In the genomic region with DNA sequence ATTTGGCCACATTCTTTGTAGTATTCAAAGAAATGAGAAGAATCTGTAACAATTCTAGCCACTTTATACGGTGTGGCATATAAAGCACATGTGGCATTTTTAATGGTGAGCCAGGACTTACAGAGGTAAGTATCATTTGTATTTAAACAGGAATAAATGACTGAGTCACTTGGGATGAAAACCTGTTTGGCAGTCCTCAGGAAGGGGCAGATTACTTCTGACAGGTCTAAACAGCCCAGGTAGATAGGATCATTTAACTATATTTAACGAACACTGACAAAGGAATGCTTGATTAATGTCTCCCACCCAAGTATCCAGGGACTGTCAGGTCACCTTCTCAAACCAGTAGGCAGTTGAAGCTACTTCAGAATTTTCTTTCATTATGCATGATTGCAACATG, we compare ENCODE assay signal across 22 cellular contexts.
DNase-seq lines count a peak whose midpoint lies in the region; ATAC-seq, FAIRE-seq and TF ChIP-seq lines count a peak whose summit lies in the region.
"Had no signal": no experiment of that assay in that cellular context is flagged by ENCODE, and none has a peak within 500 bp of the region (broad histone marks: within the 10 kb centered on the region; RNA-seq: fewer than 3 reads in every experiment).

No MANE protein-coding gene starts in this region.

- H3K4me1 ChIP-seq in foreskin keratinocyte (peaks cover 8% of the 10 kb centered on the region), prostate gland (replicated peaks) (no peaks in the 10 kb centered on the region)
- H3K4me1 ChIP-seq: BE2C had no signal

- peak; percentile 95 for ATAC-seq in foreskin keratinocyte
- no peak for ATAC-seq in GM21825 (IDR thresholded peaks at IDR 0.05; ENCODE audit: unreplicated experiment)
- ATAC-seq: HepG2 had no signal

- POLR2A ChIA-PET in MCF 10A (lab: Yijun Ruan, JAX), result no interaction called here

- WGBS in prostate gland, result 34% methylated on average over 2 of the region's 2 CpGs

- no peak overlapping the region for H3K4me3 Mint-ChIP-seq in MCF 10A (ENCODE audit: unreplicated experiment)
- H3K4me3 Mint-ChIP-seq: CD4-positive, CD25-positive, alpha-beta regulatory T cell; CD8-positive, alpha-beta memory T cell; H9; IgD-negative memory B cell had no signal

- TF ChIP-seq CTCF in MCF 10A (IDR thresholded peaks at IDR 0.05; ENCODE audit: unreplicated experiment), result no peak
- no peak for TF ChIP-seq CTCF in bronchial epithelial cell (IDR thresholded peaks at IDR 0.05; ENCODE audit: insufficient read depth, low read length, severe bottlenecking)
- no peak for TF ChIP-seq CTCF in foreskin keratinocyte (conservative IDR thresholded peaks at IDR 0.05)
- TF ChIP-seq CTCF in prostate gland (IDR thresholded peaks at IDR 0.05), result no peak

- H3K27ac ChIP-seq in foreskin keratinocyte (no peak overlapping the region), prostate gland (no peak overlapping the region)

- no TSS peak for BruUV-seq in MCF 10A (replicated peaks; lab: Mats Ljungman, UMichigan)

- no peaks in the 10 kb centered on the region for H3K36me3 Mint-ChIP-seq in MCF 10A (ENCODE audit: insufficient read depth, unreplicated experiment)
- H3K36me3 Mint-ChIP-seq: IgD-negative memory B cell had no signal

- intact Hi-C loops in MCF 10A (cut with micrococcal nuclease), result no loop called here
- intact Hi-C loops in prostate gland (cut with DNase I), result no loop called here
- intact Hi-C loops in posterior vena cava (cut with DNase I), result no loop called here

- FAIRE-seq in bronchial epithelial cell (lab: Jason Lieb, UNC), result peak; percentile 72
- FAIRE-seq: A204.1, D721Med, H1, HepG2 had no signal

- in situ Hi-C loops in T47D (cut with HindIII; ENCODE audit: low pct_unique_long_range_greater_than_20kb, low sequenced_read_pairs), result no loop called here

- no peaks in the 10 kb centered on the region for H3K9me3 ChIP-seq in prostate gland
- H3K9me3 ChIP-seq: BE2C had no signal

- no peaks in the 10 kb centered on the region for H3K36me3 ChIP-seq in bronchial epithelial cell (ENCODE audit: control insufficient read depth, insufficient read depth, low read length)
- H3K36me3 ChIP-seq in prostate gland, result no peaks in the 10 kb centered on the region
- H3K36me3 ChIP-seq: BE2C had no signal

- no peaks in the 10 kb centered on the region for H3K27me3 ChIP-seq in bronchial epithelial cell (ENCODE audit: control insufficient read depth, insufficient read depth, low read length)
- H3K27me3 ChIP-seq in foreskin keratinocyte, result no peaks in the 10 kb centered on the region
- no peaks in the 10 kb centered on the region for H3K27me3 ChIP-seq in prostate gland (replicated peaks; ENCODE audit: insufficient read depth)
- H3K27me3 ChIP-seq: BE2C had no signal

- no peaks in the 10 kb centered on the region for H3K27me3 Mint-ChIP-seq in MCF 10A (ENCODE audit: insufficient read depth, unreplicated experiment)
- H3K27me3 Mint-ChIP-seq: CD4-positive, CD25-positive, alpha-beta regulatory T cell; CD8-positive, alpha-beta memory T cell had no signal

- no peak overlapping the region for H3K27ac Mint-ChIP-seq in MCF 10A (ENCODE audit: low read depth, unreplicated experiment)
- H3K27ac Mint-ChIP-seq: CD4-positive, CD25-positive, alpha-beta regulatory T cell; CD8-positive, alpha-beta memory T cell; H9; IgD-negative memory B cell had no signal

- H3K4me3 ChIP-seq in bronchial epithelial cell (ENCODE audit: low read depth, low read length), result no peak overlapping the region
- no peak overlapping the region for H3K4me3 ChIP-seq in prostate gland

- H3K9me3 Mint-ChIP-seq in MCF 10A (ENCODE audit: unreplicated experiment), result no peaks in the 10 kb centered on the region
- H3K9me3 Mint-ChIP-seq: CD8-positive, alpha-beta memory T cell; H9 had no signal

- CTCF ChIA-PET in MCF 10A (lab: Yijun Ruan, JAX), result interaction anchor here (0.6 kb wide), 1 partner anchor 921 kb away, joined by 3 read pairs; no protein-coding TSS in a partner anchor

- DNase-seq in T47D (ENCODE audit: low read depth in 1 of 2, low spot score in 1 of 2) (peak; percentile 5 to 80), MCF 10A (ENCODE audit: unreplicated experiment) (no peak), bronchial epithelial cell (ENCODE audit: low read depth) (peak; percentile 88), foreskin keratinocyte (peak; percentile 2 to 38), prostate gland (ENCODE audit: low spot score) (peak; percentile 5), posterior vena cava (ENCODE audit: low spot score) (no peak)
- no peak for DNase-seq in stimulated activated CD4-positive, alpha-beta T cell treated with anti-CD3 and anti-CD28 coated beads, Interleukin-12 subunit alpha, Interleukin-12 subunit beta, amount 100 ng/mL, for 4 hours
- DNase-seq: ACHN; BE2C; C1 segment of cervical spinal cord; CD4-positive, CD25-positive, alpha-beta regulatory T cell; CD8-positive, alpha-beta memory T cell; COR-L47; DMS79 treated with DMSO at 0.1 percent for 48 hours; GF-D8; H9 had no signal

- H3K4me1 Mint-ChIP-seq in MCF 10A (ENCODE audit: insufficient read depth, unreplicated experiment), result no peaks in the 10 kb centered on the region
- H3K4me1 Mint-ChIP-seq: IgD-negative memory B cell had no signal

- no peak for TF ChIP-seq POLR2A in prostate gland (IDR thresholded peaks at IDR 0.05)

Comparison
In these comparisons a context has a peak if more than half of its experiments do, and no peak if none do; other contexts are left out.
1. DNase-seq: peak in T47D (2 of 2), bronchial epithelial cell (single experiment), foreskin keratinocyte (2 of 2) and prostate gland (single experiment); none in MCF 10A (single experiment), stimulated activated CD4-positive, alpha-beta T cell treated with anti-CD3 and anti-CD28 coated beads, Interleukin-12 subunit alpha, Interleukin-12 subunit beta, amount 100 ng/mL, for 4 hours (single experiment) and posterior vena cava (single experiment).